ENCODE assay signal across 7 cellular contexts in genomic region chr4:24470681-24471622, GRCh38.
DNase-seq lines count a peak whose midpoint lies in the region; ATAC-seq and TF ChIP-seq lines count a peak whose summit lies in the region.

No MANE protein-coding gene starts in this region.

- DNase-seq in NCI-H1694 (lab: John Stamatoyannopoulos, UW): peak; percentile 22
- peak; percentile 29 for DNase-seq in activated naive CD4-positive, alpha-beta T cell treated with anti-CD3 and anti-CD28 coated beads, Interleukin-2, amount 10 ng/mL, durations not matched to agents 7 days and 5 days
- DNase-seq in glutamatergic neuron: peak; percentile 50
- DNase-seq in ovary: peak; percentile 28 to 60 (median 52)
- no peak for DNase-seq in CD1c-positive myeloid dendritic cell (ENCODE audit: extremely low spot score)

- H3K4me1 Mint-ChIP-seq in activated naive CD4-positive, alpha-beta T cell treated with anti-CD3 and anti-CD28 coated beads, Interleukin-2, amount 10 ng/mL, durations not matched to agents 7 days and 5 days: peaks cover 45% of the 10 kb centered on the region
- H3K4me1 Mint-ChIP-seq in glutamatergic neuron (ENCODE audit: low read depth, unreplicated experiment): peaks cover 32% of the 10 kb centered on the region

- TF ChIP-seq CTCF in GM12872 (IDR thresholded peaks at IDR 0.05; ENCODE audit: insufficient read depth, low read depth, low read length) (0 out of 3 replicates have a peak, but pooled peaks have one; percentile 3), glutamatergic neuron (IDR thresholded peaks at IDR 0.05; ENCODE audit: partially characterized antibody, unreplicated experiment) (no peak), ovary (IDR thresholded peaks at IDR 0.05) (no peak)

- CTCF ChIA-PET in activated naive CD4-positive, alpha-beta T cell treated with anti-CD3 and anti-CD28 coated beads, Interleukin-2, amount 10 ng/mL, durations not matched to agents 7 days and 5 days (lab: Charles Lee): interaction anchor here (0.8 to 1.2 kb wide), 2 partner anchors 16 to 97 kb away, joined by 3 to 5 read pairs; no protein-coding TSS in a partner anchor

- 0% methylated on average over 44 to 90 of the region's 90 CpGs for WGBS in ovary, 3 donors

- peak overlapping the region; percentile 57 for H3K4me3 ChIP-seq in ovary

- TF ChIP-seq EP300 in ovary (IDR thresholded peaks at IDR 0.05): no peak

- H3K27ac Mint-ChIP-seq in activated naive CD4-positive, alpha-beta T cell treated with anti-CD3 and anti-CD28 coated beads, Interleukin-2, amount 10 ng/mL, durations not matched to agents 7 days and 5 days: peak overlapping the region; percentile 62
- peak overlapping the region; percentile 81 for H3K27ac Mint-ChIP-seq in glutamatergic neuron (ENCODE audit: unreplicated experiment)

- peaks cover 5% of the 10 kb centered on the region for H3K36me3 Mint-ChIP-seq in activated naive CD4-positive, alpha-beta T cell treated with anti-CD3 and anti-CD28 coated beads, Interleukin-2, amount 10 ng/mL, durations not matched to agents 7 days and 5 days
- no peaks in the 10 kb centered on the region for H3K36me3 Mint-ChIP-seq in glutamatergic neuron (ENCODE audit: unreplicated experiment)

- no peaks in the 10 kb centered on the region for H3K27me3 ChIP-seq in ovary

- H3K4me1 ChIP-seq in ovary (ENCODE audit: insufficient read depth): peaks cover 5% of the 10 kb centered on the region

- H3K9me3 Mint-ChIP-seq in activated naive CD4-positive, alpha-beta T cell treated with anti-CD3 and anti-CD28 coated beads, Interleukin-2, amount 10 ng/mL, durations not matched to agents 7 days and 5 days: no peaks in the 10 kb centered on the region
- H3K9me3 Mint-ChIP-seq in glutamatergic neuron (ENCODE audit: unreplicated experiment): peaks cover 21% of the 10 kb centered on the region

- peak overlapping the region; percentile 42 to 65 for H3K27ac ChIP-seq in ovary

- H3K36me3 ChIP-seq in ovary: no peaks in the 10 kb centered on the region

- no peaks in the 10 kb centered on the region for H3K9me3 ChIP-seq in ovary

- intact Hi-C loops in ovary (cut with DNase I): loop anchor here in 1 of 4 donors (5.0 kb wide), 1 partner anchor 121 kb away; no protein-coding TSS in a partner anchor

- peak overlapping the region; percentile 86 for H3K4me3 Mint-ChIP-seq in activated naive CD4-positive, alpha-beta T cell treated with anti-CD3 and anti-CD28 coated beads, Interleukin-2, amount 10 ng/mL, durations not matched to agents 7 days and 5 days
- peak overlapping the region; percentile 98 for H3K4me3 Mint-ChIP-seq in glutamatergic neuron (ENCODE audit: unreplicated experiment)

- no peak for TF ChIP-seq POLR2A in ovary (IDR thresholded peaks at IDR 0.05)

- no peak for ATAC-seq in GM19455 (IDR thresholded peaks at IDR 0.05; ENCODE audit: unreplicated experiment)

- H3K27me3 Mint-ChIP-seq in activated naive CD4-positive, alpha-beta T cell treated with anti-CD3 and anti-CD28 coated beads, Interleukin-2, amount 10 ng/mL, durations not matched to agents 7 days and 5 days: peaks cover 92% of the 10 kb centered on the region
- H3K27me3 Mint-ChIP-seq in glutamatergic neuron (ENCODE audit: unreplicated experiment): peaks cover 18% of the 10 kb centered on the region
